ENCODE assay signal across 8 cellular contexts in genomic region chr18:35042389-35043066, GRCh38. TPM values are rescaled to one million over a fixed set of nuclear protein-coding genes. Genes with fewer than 3 reads are reported as not detected.
DNase-seq lines count a peak whose midpoint lies in the region; ATAC-seq and TF ChIP-seq lines count a peak whose summit lies in the region.

No MANE protein-coding gene starts in this region.

- peaks cover 0 to 32% (median 3%) of the 10 kb centered on the region in 11 experiments; a peak in 6 of 22 replicates for H4K20me1 ChIP-seq in BLaER1 treated with 17β-estradiol and CSF1 and Interleukin-3, amounts not matched to agents 10 nM and 100 nM
- H4K20me1 ChIP-seq in H9 (ENCODE audit: control insufficient read depth, insufficient read depth, insufficient read length): peaks cover 3% of the 10 kb centered on the region

- peaks cover 83 to 87% (median 85%) of the 10 kb centered on the region in 10 experiments for H3K4me1 ChIP-seq in BLaER1 treated with 17β-estradiol and CSF1 and Interleukin-3, amounts not matched to agents 10 nM and 100 nM
- H3K4me1 ChIP-seq in H9 (ENCODE audit: insufficient read depth, low read length): no peaks in the 10 kb centered on the region

- no peak overlapping the region for H3K27ac Mint-ChIP-seq in H9
- H3K27ac Mint-ChIP-seq in activated naive CD8-positive, alpha-beta T cell treated with anti-CD3 and anti-CD28 coated beads for 36 hours: peak overlapping the region; percentile 98

- H3K79me1 ChIP-seq in H9 (ENCODE audit: insufficient read depth, low read depth, low read length, poor library complexity, severe bottlenecking): no peaks in the 10 kb centered on the region

- peak overlapping the region; percentile 89 to 98 (median 91) for H3K4me2 ChIP-seq in BLaER1 treated with 17β-estradiol and CSF1 and Interleukin-3, amounts not matched to agents 10 nM and 100 nM
- H3K4me2 ChIP-seq in H9 (ENCODE audit: insufficient read depth, insufficient read length, low read length): peak overlapping the region; percentile 81

- DNase-seq in H9: no peak
- DNase-seq in activated naive CD8-positive, alpha-beta T cell treated with anti-CD3 and anti-CD28 coated beads for 36 hours: no peak
- peak; percentile 51 for DNase-seq in iris pigment epithelial cell (ENCODE audit: low read depth)
- DNase-seq in substantia nigra (lab: John Stamatoyannopoulos, UW): no peak
- DNase-seq in H4 (ENCODE audit: low spot score): no peak

- H2BK20ac ChIP-seq in H9 (ENCODE audit: low read depth, low read length, poor library complexity, severe bottlenecking): no peak overlapping the region

- H3K9me3 ChIP-seq in BLaER1 treated with 17β-estradiol and CSF1 and Interleukin-3, amounts not matched to agents 10 nM and 100 nM (replicated peaks in 1 of 11): no peaks in the 10 kb centered on the region
- H3K9me3 ChIP-seq in H9 (ENCODE audit: control insufficient read depth, low read depth, low read length): no peaks in the 10 kb centered on the region

- no peak overlapping the region for H2AK5ac ChIP-seq in H9 (ENCODE audit: insufficient read length, low read length)

- H3K18ac ChIP-seq in H9 (ENCODE audit: insufficient read length, low read depth, low read length): no peak overlapping the region

- peaks cover 46 to 54% of the 10 kb centered on the region in 2 experiments for H3K4me1 Mint-ChIP-seq in H9
- H3K4me1 Mint-ChIP-seq in activated naive CD8-positive, alpha-beta T cell treated with anti-CD3 and anti-CD28 coated beads for 36 hours: peaks cover 75% of the 10 kb centered on the region

- peaks cover 5% of the 10 kb centered on the region; the same call in 1 of the 2 replicates for H3K79me2 ChIP-seq in H9 (ENCODE audit: insufficient read depth, low read length)

- H4K91ac ChIP-seq in H9 (ENCODE audit: insufficient read length, low read depth, low read length): no peak overlapping the region

- H3K36me3 ChIP-seq in BLaER1 treated with 17β-estradiol and CSF1 and Interleukin-3, amounts not matched to agents 10 nM and 100 nM: no peaks in the 10 kb centered on the region

- H3K56ac ChIP-seq in H9 (ENCODE audit: insufficient read length, low read depth, low read length): no peak overlapping the region

- H3K4ac ChIP-seq in H9 (ENCODE audit: low read depth, low read length): no peak overlapping the region

- peak overlapping the region; percentile 94 to 98 for H3K4me3 Mint-ChIP-seq in H9
- peak overlapping the region; percentile 92 for H3K4me3 Mint-ChIP-seq in activated naive CD8-positive, alpha-beta T cell treated with anti-CD3 and anti-CD28 coated beads for 36 hours

- H3K14ac ChIP-seq in H9 (ENCODE audit: insufficient read depth, low read length): no peak overlapping the region

- no peak overlapping the region for H2BK5ac ChIP-seq in H9 (ENCODE audit: insufficient read length, low read length)

- H2BK120ac ChIP-seq in H9 (ENCODE audit: low read depth, low read length, poor library complexity, severe bottlenecking): no peak overlapping the region

- WGBS in H9 (ENCODE audit: extremely low coverage, insufficient read length, low lambda C conversion rate): no CpG with 5 or more reads among the region's 5 CpGs

- H3K27ac ChIP-seq in BLaER1 treated with 17β-estradiol and CSF1 and Interleukin-3, amounts not matched to agents 10 nM and 100 nM: peak overlapping the region in 10 of 11 experiments; percentile 63 to 92 (median 86); a peak in 19 of 22 replicates
- H3K27ac ChIP-seq in H9 (ENCODE audit: insufficient read length, low read depth, low read length): no peak overlapping the region
- peak overlapping the region; percentile 85 for H3K27ac ChIP-seq in substantia nigra (ENCODE audit: low read depth, low read length, poor library complexity, severe bottlenecking)

- no peaks in the 10 kb centered on the region; a peak in 1 of 7 replicates for H3K36me3 Mint-ChIP-seq in H9 (ENCODE audit: insufficient read depth in 1 of 3, low read depth in 3 of 3)
- H3K36me3 Mint-ChIP-seq in activated naive CD8-positive, alpha-beta T cell treated with anti-CD3 and anti-CD28 coated beads for 36 hours: peaks cover 8% of the 10 kb centered on the region

- H3K27me3 ChIP-seq in BLaER1 treated with 17β-estradiol and CSF1 and Interleukin-3, amounts not matched to agents 10 nM and 100 nM: no peaks in the 10 kb centered on the region
- H3K27me3 ChIP-seq in H9 (ENCODE audit: insufficient read depth, low read length): no peaks in the 10 kb centered on the region

- no peak overlapping the region for H2AFZ ChIP-seq in H9 (ENCODE audit: low read length)

- H4K5ac ChIP-seq in H9 (ENCODE audit: insufficient read length, low read depth, low read length): no peak overlapping the region

- H3K9me3 Mint-ChIP-seq in H9: no peaks in the 10 kb centered on the region
- no peaks in the 10 kb centered on the region for H3K9me3 Mint-ChIP-seq in activated naive CD8-positive, alpha-beta T cell treated with anti-CD3 and anti-CD28 coated beads for 36 hours

- H3T11ph ChIP-seq in H9 (ENCODE audit: low read length): no peak overlapping the region

- H2BK12ac ChIP-seq in H9 (ENCODE audit: insufficient read length, low read depth, low read length): no peak overlapping the region

- ATAC-seq in GM21825 (IDR thresholded peaks at IDR 0.05; ENCODE audit: unreplicated experiment) (no peak), GM19463 (IDR thresholded peaks at IDR 0.05; ENCODE audit: unreplicated experiment) (no peak)

- H4K8ac ChIP-seq in H9 (replicated peaks; ENCODE audit: insufficient read length, low read depth, low read length): no peak overlapping the region

- H2BK15ac ChIP-seq in H9 (ENCODE audit: low read depth, low read length): no peak overlapping the region

- peak overlapping the region; percentile 72 to 94 (median 85) for H3K4me3 ChIP-seq in BLaER1 treated with 17β-estradiol and CSF1 and Interleukin-3, amounts not matched to agents 10 nM and 100 nM

- no peak overlapping the region for H3K23ac ChIP-seq in H9 (ENCODE audit: insufficient read length, low read depth, low read length)

- peaks cover 11% of the 10 kb centered on the region for H3K23me2 ChIP-seq in H9 (ENCODE audit: insufficient read length, low read depth, low read length, poor library complexity, severe bottlenecking)

- no peak for TF ChIP-seq CTCF in H9 (conservative IDR thresholded peaks at IDR 0.05)

- H3K27me3 Mint-ChIP-seq in H9 (ENCODE audit: low read depth): no peaks in the 10 kb centered on the region; the same call in 1 of the 2 replicates
- H3K27me3 Mint-ChIP-seq in activated naive CD8-positive, alpha-beta T cell treated with anti-CD3 and anti-CD28 coated beads for 36 hours: no peaks in the 10 kb centered on the region

- H3K9ac ChIP-seq in BLaER1 treated with 17β-estradiol and CSF1 and Interleukin-3, amounts not matched to agents 10 nM and 100 nM: peak overlapping the region; percentile 75 to 88 (median 83)
- H3K9ac ChIP-seq in H9 (ENCODE audit: extremely low read depth, insufficient read length, low read length): no peak overlapping the region

RNA-seq across cellular contexts. Expression of gene MAPRE2, which starts 1.3 kb away (rescaled TPM):
- total RNA-seq in H9 (2021): 27.0 and 29.4 TPM in 2 replicates
- 10 to 100 TPM; 70.1 to 74.0 TPM for total RNA-seq in activated naive CD8-positive, alpha-beta T cell treated with anti-CD3 and anti-CD28 coated beads for 36 hours
- total RNA-seq in H4 (2014; rRNA removed; shearing (Covaris generic)): 20.7 and 32.6 TPM in 2 replicates
